ENCODE assay signal across 8 cellular contexts in genomic region chr12:106248849-106249371, GRCh38. TPM values are rescaled to one million over a fixed set of nuclear protein-coding genes. Genes with fewer than 3 reads are reported as not detected.
A peak's percentile ranks its signal among the peaks of the same experiment; 100 is the strongest.
DNase-seq lines count a peak whose midpoint lies in the region; ATAC-seq, FAIRE-seq and TF ChIP-seq lines count a peak whose summit lies in the region.

No MANE protein-coding gene starts in this region.

- 12 to 13% methylated on average over 11 to 12 of the region's 12 CpGs for WGBS in body of pancreas, 2 donors

- DNase-seq in GM18507 (ENCODE audit: extremely low spot score, insufficient read length, low read depth) (no peak), RWPE2 (ENCODE audit: low spot score) (no peak), body of pancreas (peak in 2 of 4 donors; percentile 27 to 37), kidney (no peak), OCI-M1 (lab: John Stamatoyannopoulos, UW) (no peak)
- DNase-seq in stimulated activated CD4-positive, alpha-beta T cell treated with anti-CD3 and anti-CD28 coated beads, Interleukin-4, amount 100 ng/mL, for 4 hours = peak; percentile 22 to 55

- H3K9me3 ChIP-seq in RWPE2 (ENCODE audit: severe bottlenecking) (no peaks in the 10 kb centered on the region), body of pancreas (no peaks in the 10 kb centered on the region), kidney (ENCODE audit: control insufficient read depth in 1 of 2, low read length in 2 of 2) (no peaks in the 10 kb centered on the region)

- H3K36me3 ChIP-seq in RWPE2 (ENCODE audit: low read depth) (peaks cover 19% of the 10 kb centered on the region), body of pancreas (replicated peaks in 1 of 2; ENCODE audit: insufficient read depth in 1 of 2, low read depth in 2 of 2) (no peaks in the 10 kb centered on the region), kidney (ENCODE audit: control insufficient read depth in 1 of 2, insufficient read depth in 2 of 2, low read length in 2 of 2) (no peaks in the 10 kb centered on the region)

- H3K27me3 ChIP-seq in RWPE2 (ENCODE audit: insufficient read depth, poor library complexity, severe bottlenecking) = no peaks in the 10 kb centered on the region
- H3K27me3 ChIP-seq in body of pancreas = no peaks in the 10 kb centered on the region

- no peak for TF ChIP-seq CTCF in RWPE2 (IDR thresholded peaks at IDR 0.05; ENCODE audit: poor library complexity, severe bottlenecking)
- TF ChIP-seq CTCF in body of pancreas (IDR thresholded peaks at IDR 0.05) = no peak
- no peak for TF ChIP-seq CTCF in kidney (IDR thresholded peaks at IDR 0.05; ENCODE audit: borderline replicate concordance, extremely low read depth, insufficient read depth)

- H3K9ac ChIP-seq in kidney (ENCODE audit: low read length in 2 of 2) = peak overlapping the region; percentile 34 to 88

- peak overlapping the region; percentile 80 for H3K27ac ChIP-seq in RWPE2 (ENCODE audit: poor library complexity, severe bottlenecking)
- peak overlapping the region; percentile 96 to 100 (median 97) for H3K27ac ChIP-seq in body of pancreas
- H3K27ac ChIP-seq in kidney (ENCODE audit: low read depth in 2 of 2, low read length in 2 of 2) = peak overlapping the region; percentile 94 to 95

- H3K4me1 ChIP-seq in RWPE2 (ENCODE audit: insufficient read depth, poor library complexity, severe bottlenecking) (peaks cover 15% of the 10 kb centered on the region), body of pancreas (peaks cover 45% of the 10 kb centered on the region), kidney (ENCODE audit: control insufficient read depth in 1 of 2, insufficient read depth in 1 of 2, low read depth in 1 of 2, low read length in 2 of 2) (peaks cover 10 to 15% of the 10 kb centered on the region in 2 donors)

- H3K4me3 ChIP-seq in RWPE2 (ENCODE audit: severe bottlenecking) = peak overlapping the region; percentile 100
- peak overlapping the region in 1 of 2 donors; percentile 64 for H3K4me3 ChIP-seq in body of pancreas
- peak overlapping the region; percentile 68 to 75 for H3K4me3 ChIP-seq in kidney (ENCODE audit: low read length in 2 of 2)

- no peak for TF ChIP-seq POLR2A in body of pancreas (IDR thresholded peaks at IDR 0.05)

- FAIRE-seq in GM18507 (lab: Jason Lieb, UNC) (peak; percentile 29), kidney (lab: Jason Lieb, UNC) (no peak)

- ATAC-seq in RWPE2 (ENCODE audit: low read depth) = 0 out of 3 replicates have a peak, but pooled peaks have one; percentile 2
- ATAC-seq in body of pancreas = no peak
- ATAC-seq in GM21717 (IDR thresholded peaks at IDR 0.05; ENCODE audit: unreplicated experiment) = no peak
- no peak for ATAC-seq in HG03159 (IDR thresholded peaks at IDR 0.05; ENCODE audit: unreplicated experiment)

- intact Hi-C loops in body of pancreas (cut with DNase I) (no loop called here), kidney (cut with DNase I) (no loop called here)

RNA-seq across cellular contexts. Expression of gene CKAP4, which starts 1.1 kb away (rescaled TPM):
- total RNA-seq in body of pancreas (10 to 100 TPM; 30.6 to 36.6 TPM), kidney (43.0 TPM)
- 29.2 TPM for polyA plus RNA-seq in kidney (ENCODE audit: insufficient read depth, low read depth, low replicate concordance)

RNA-seq across cellular contexts. Expression of gene TCP11L2, which starts 53.6 kb away (rescaled TPM):
- 10 to 100 TPM; 16.1 to 19.1 TPM for total RNA-seq in body of pancreas
- total RNA-seq in kidney = 34.5 TPM
- 2.3 TPM for polyA plus RNA-seq in kidney (ENCODE audit: insufficient read depth, low read depth, low replicate concordance)

Comparison
In these comparisons a context has a peak if more than half of its experiments do, and no peak if none do; other contexts are left out.
1. DNase-seq: peak in stimulated activated CD4-positive, alpha-beta T cell treated with anti-CD3 and anti-CD28 coated beads, Interleukin-4, amount 100 ng/mL, for 4 hours (2 of 2); none in GM18507 (single experiment), RWPE2 (single experiment), kidney (single experiment) and OCI-M1 (single experiment).
2. Peak in every context shown above with its lines, with median percentiles within 50 percentile points of each other: H3K27ac ChIP-seq.